In the genomic region with DNA sequence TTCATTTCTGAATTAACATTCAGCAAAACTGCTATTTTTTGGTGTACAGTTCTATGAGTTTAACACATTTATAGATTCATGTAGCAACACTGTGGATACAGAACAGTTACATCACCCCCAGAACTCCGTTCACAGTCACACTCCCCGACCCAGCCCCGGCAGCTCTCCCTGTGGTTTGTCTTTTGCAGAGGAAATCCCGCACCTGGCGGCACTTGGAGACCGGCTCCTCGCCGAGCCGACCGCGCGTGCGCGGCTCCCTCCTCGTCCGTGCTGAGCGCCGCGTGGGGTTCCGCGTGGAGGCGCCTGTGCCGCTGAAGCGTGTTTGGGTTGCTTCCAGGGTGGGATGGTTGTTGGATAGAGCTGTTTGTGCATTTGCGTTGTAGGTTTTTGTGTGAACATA, we compare ENCODE assay signal across 7 cellular contexts.
A peak's percentile ranks its signal among the peaks of the same experiment; 100 is the strongest.
DNase-seq lines count a peak whose midpoint lies in the region; TF ChIP-seq lines count a peak whose summit lies in the region.
"Not testable (repeated sequence)": the region's sequence is repeated elsewhere in the genome, so short reads cannot be mapped to it uniquely, and the experiment has no call there.

No MANE protein-coding gene starts in this region.

- POLR2A ChIA-PET in PC-9 (lab: Charles Lee; ENCODE audit: unreplicated experiment): not testable (repeated sequence)

- BruUV-seq in PC-9 (replicated peaks; lab: Mats Ljungman, UMichigan): not testable (repeated sequence)

- H3K4me2 ChIP-seq in PC-9: not testable (repeated sequence)

- H3K36me3 ChIP-seq in PC-9 (ENCODE audit: low read depth): not testable (repeated sequence)

- not testable (repeated sequence) for H3K27me3 ChIP-seq in PC-9 (ENCODE audit: insufficient read depth, low read depth)

- not testable (repeated sequence) for H3K9me3 Mint-ChIP-seq in activated CD4-positive, alpha-beta T cell treated with anti-CD3 and anti-CD28 coated beads, Interleukin-2, amount 10 ng/mL, durations not matched to agents 24 days and 14 days; activated T-cell treated with anti-CD3 and anti-CD28 coated beads, Interleukin-2, amount 50 U/mL, for 24 hours

- H3K9me3 ChIP-seq in PC-9 (ENCODE audit: insufficient read depth, low read depth): not testable (repeated sequence)

- not testable (repeated sequence) for H3K79me2 ChIP-seq in PC-9 (ENCODE audit: low read depth)

- not testable (repeated sequence) for H3F3A ChIP-seq in PC-9 (ENCODE audit: insufficient read depth, low read depth)

- peak overlapping the region; percentile 55; the same call in 1 of the 2 replicates for H3K27ac ChIP-seq in PC-9

- not testable (repeated sequence) for TF ChIP-seq CTCF in PC-9 (conservative IDR thresholded peaks at IDR 0.05)

- H2AFZ ChIP-seq in PC-9: not testable (repeated sequence)

- CTCF ChIA-PET in PC-9 (lab: Charles Lee): not testable (repeated sequence)

- intact Hi-C loops in PC-9 (cut with micrococcal nuclease; ENCODE audit: unreplicated experiment); activated CD4-positive, alpha-beta T cell treated with anti-CD3 and anti-CD28 coated beads, Interleukin-2, amount 10 ng/mL, durations not matched to agents 24 days and 14 days (cut with micrococcal nuclease): not testable (repeated sequence)

- not testable (repeated sequence) for H3K27me3 Mint-ChIP-seq in activated CD4-positive, alpha-beta T cell treated with anti-CD3 and anti-CD28 coated beads, Interleukin-2, amount 10 ng/mL, durations not matched to agents 24 days and 14 days; activated T-cell treated with anti-CD3 and anti-CD28 coated beads, Interleukin-2, amount 50 U/mL, for 24 hours

- DNase-seq in PC-9: not testable (repeated sequence)
- DNase-seq in activated CD4-positive, alpha-beta T cell treated with anti-CD3 and anti-CD28 coated beads, Interleukin-2, amount 10 ng/mL, durations not matched to agents 24 days and 14 days: peak; percentile 65
- peak; percentile 23 for DNase-seq in activated T-cell treated with anti-CD3 and anti-CD28 coated beads, Interleukin-2, amount 50 U/mL, for 24 hours
- peak; percentile 61 for DNase-seq in activated effector memory CD4-positive, alpha-beta T cell treated with anti-CD3 and anti-CD28 coated beads, Interleukin-2, amount 50 U/mL, for 16 hours
- peak; percentile 36 for DNase-seq in stimulated activated CD4-positive, alpha-beta T cell treated with anti-CD3 and anti-CD28 coated beads, Interleukin-15, amount 100 ng/mL, for 24 hours
- DNase-seq in stimulated activated CD4-positive, alpha-beta T cell treated with anti-CD3 and anti-CD28 coated beads, Interleukin-4, amount 100 ng/mL, for 1 hour: peak; percentile 16
- DNase-seq in stimulated activated CD8-positive, alpha-beta memory T cell treated with anti-CD3 and anti-CD28 coated beads, Interleukin-4, amount 100 ng/mL, for 48 hours: peak; percentile 21

- H3K27ac Mint-ChIP-seq in activated CD4-positive, alpha-beta T cell treated with anti-CD3 and anti-CD28 coated beads, Interleukin-2, amount 10 ng/mL, durations not matched to agents 24 days and 14 days; activated T-cell treated with anti-CD3 and anti-CD28 coated beads, Interleukin-2, amount 50 U/mL, for 24 hours: not testable (repeated sequence)

- not testable (repeated sequence) for H3K4me1 Mint-ChIP-seq in activated CD4-positive, alpha-beta T cell treated with anti-CD3 and anti-CD28 coated beads, Interleukin-2, amount 10 ng/mL, durations not matched to agents 24 days and 14 days; activated T-cell treated with anti-CD3 and anti-CD28 coated beads, Interleukin-2, amount 50 U/mL, for 24 hours (ENCODE audit: low read depth)

- H3K4me3 Mint-ChIP-seq in activated CD4-positive, alpha-beta T cell treated with anti-CD3 and anti-CD28 coated beads, Interleukin-2, amount 10 ng/mL, durations not matched to agents 24 days and 14 days; activated T-cell treated with anti-CD3 and anti-CD28 coated beads, Interleukin-2, amount 50 U/mL, for 24 hours: not testable (repeated sequence)

- not testable (repeated sequence) for H3K4me3 ChIP-seq in PC-9

- H4K20me1 ChIP-seq in PC-9 (ENCODE audit: insufficient read depth): not testable (repeated sequence)

- H3K36me3 Mint-ChIP-seq in activated CD4-positive, alpha-beta T cell treated with anti-CD3 and anti-CD28 coated beads, Interleukin-2, amount 10 ng/mL, durations not matched to agents 24 days and 14 days (ENCODE audit: low read depth); activated T-cell treated with anti-CD3 and anti-CD28 coated beads, Interleukin-2, amount 50 U/mL, for 24 hours (ENCODE audit: low read depth): not testable (repeated sequence)

- not testable (repeated sequence) for H3K4me1 ChIP-seq in PC-9 (replicated peaks; ENCODE audit: insufficient read depth)

- H3K9me2 ChIP-seq in PC-9 (ENCODE audit: insufficient read depth): not testable (repeated sequence)
